ENCODE assay signal across 8 cellular contexts in genomic region chr2:201642086-201642578, GRCh38. TPM values are rescaled to one million over a fixed set of nuclear protein-coding genes. Genes with fewer than 3 reads are reported as not detected.
A peak's percentile ranks its signal among the peaks of the same experiment; 100 is the strongest.
DNase-seq lines count a peak whose midpoint lies in the region; ATAC-seq and TF ChIP-seq lines count a peak whose summit lies in the region.

No MANE protein-coding gene starts in this region.

- H3K4me3 Mint-ChIP-seq in T-cell: peak overlapping the region; percentile 90 to 93 (median 92)

- peak; percentile 85 for DNase-seq in COLO668 (lab: John Stamatoyannopoulos, UW; ENCODE audit: unreplicated experiment)
- DNase-seq in HL-60 (ENCODE audit: low read depth in 1 of 2, low spot score in 1 of 2): no peak
- DNase-seq in T-cell: peak in 3 of 34 experiments; percentile 39 to 70 (median 69)
- DNase-seq in fibroblast of the aortic adventitia (ENCODE audit: low read depth): no peak
- DNase-seq in trophoblast cell: no peak
- no peak for DNase-seq in 8988T
- DNase-seq in activated effector memory CD4-positive, alpha-beta T cell treated with Interleukin-2 at 50 U/mL for 16 hours: no peak

- no peaks in the 10 kb centered on the region for H3K9me3 Mint-ChIP-seq in T-cell

- H3K4ac ChIP-seq in trophoblast cell (ENCODE audit: low read depth, low read length): no peak overlapping the region

- no peak overlapping the region for H2BK120ac ChIP-seq in trophoblast cell (ENCODE audit: insufficient read depth, low read length, poor library complexity)

- peaks cover 5% of the 10 kb centered on the region for H3K36me3 Mint-ChIP-seq in T-cell

- peak overlapping the region; percentile 97 for H4K8ac ChIP-seq in trophoblast cell (ENCODE audit: low read depth, low read length)

- H3K4me1 ChIP-seq in trophoblast cell (ENCODE audit: control insufficient read depth in 1 of 2, insufficient read depth in 2 of 2, low read length in 2 of 2): no peaks in the 10 kb centered on the region

- no peak for TF ChIP-seq CTCF in HL-60 (IDR thresholded peaks at IDR 0.05; ENCODE audit: insufficient read depth, low read length)
- TF ChIP-seq CTCF in fibroblast of the aortic adventitia (IDR thresholded peaks at IDR 0.05; ENCODE audit: insufficient read depth, low read length): no peak

- peaks cover 12% of the 10 kb centered on the region for H3K79me1 ChIP-seq in trophoblast cell (ENCODE audit: low read length)

- CTCF ChIA-PET in T-cell (lab: Charles Lee): interaction anchor here in 1 of 2 donors (1.2 to 1.7 kb wide), 2 partner anchors 139 to 410 kb away, joined by 3 to 4 read pairs; partner anchors contain the start of gene ALS2

- no CpG with 5 or more reads among the region's 16 CpGs for WGBS in trophoblast cell (ENCODE audit: extremely low coverage, insufficient coverage, insufficient read length)

- H4K12ac ChIP-seq in trophoblast cell (ENCODE audit: low read depth, low read length): no peak overlapping the region

- H3K4me1 Mint-ChIP-seq in T-cell: peaks cover 11 to 13% (median 13%) of the 10 kb centered on the region in 3 donors

- no peaks in the 10 kb centered on the region for H3K9me3 ChIP-seq in trophoblast cell (ENCODE audit: insufficient read depth, low read depth, low read length)

- H2BK5ac ChIP-seq in trophoblast cell (ENCODE audit: low read depth, low read length, poor library complexity): peak overlapping the region; percentile 12

- ATAC-seq in GM21381 (IDR thresholded peaks at IDR 0.05; ENCODE audit: unreplicated experiment) (peak; percentile 42), T-cell (replicated peaks in 1 of 4) (peak; percentile 60 to 70 (median 65))

- no peak overlapping the region for H3K14ac ChIP-seq in trophoblast cell (ENCODE audit: low read length)

- peak overlapping the region; percentile 83 to 96 for H3K27ac Mint-ChIP-seq in T-cell

- no peak overlapping the region for H3K18ac ChIP-seq in trophoblast cell (ENCODE audit: low read length)

- H2AK5ac ChIP-seq in trophoblast cell (ENCODE audit: low read length): no peak overlapping the region

- POLR2A ChIA-PET in T-cell (lab: Charles Lee): interaction anchor here in 1 of 2 donors (0.6 kb wide), 1 partner anchor 9 kb away, joined by 3 read pairs; no protein-coding TSS in a partner anchor

- peak overlapping the region; percentile 80 for H3K27ac ChIP-seq in HL-60 (replicated peaks)
- peak overlapping the region; percentile 56 for H3K27ac ChIP-seq in trophoblast cell (ENCODE audit: low read depth, low read length)

- H4K91ac ChIP-seq in trophoblast cell (ENCODE audit: low read depth, low read length): peak overlapping the region; percentile 42

- peak overlapping the region; percentile 74 for H2AFZ ChIP-seq in trophoblast cell (ENCODE audit: insufficient read depth, low read length, poor library complexity)

- H2BK12ac ChIP-seq in trophoblast cell (ENCODE audit: low read length): no peak overlapping the region

- H3K4me3 ChIP-seq in HL-60 (replicated peaks; ENCODE audit: insufficient read depth, low read length) (peak overlapping the region; percentile 84), fibroblast of the aortic adventitia (ENCODE audit: low read depth, low read length) (peak overlapping the region; percentile 94), trophoblast cell (ENCODE audit: low read depth, low read length) (peak overlapping the region; percentile 94)

- no peaks in the 10 kb centered on the region for H3K79me2 ChIP-seq in trophoblast cell (ENCODE audit: control insufficient read depth, insufficient read depth, low read length, poor library complexity)

- H3K27me3 Mint-ChIP-seq in T-cell: no peaks in the 10 kb centered on the region

- peaks cover 0 to 4% of the 10 kb centered on the region in 2 experiments for H3K36me3 ChIP-seq in trophoblast cell (ENCODE audit: control insufficient read depth in 1 of 2, insufficient read depth in 2 of 2, low read length in 2 of 2)

- no peak overlapping the region for H3K23ac ChIP-seq in trophoblast cell (ENCODE audit: low read length)

- H3K9ac ChIP-seq in trophoblast cell (ENCODE audit: low read length): peak overlapping the region; percentile 70

- H3K4me2 ChIP-seq in trophoblast cell (ENCODE audit: low read length): peak overlapping the region; percentile 96

- H3K27me3 ChIP-seq in HL-60 (ENCODE audit: insufficient read depth, poor library complexity, severe bottlenecking): no peaks in the 10 kb centered on the region
- H3K27me3 ChIP-seq in trophoblast cell (ENCODE audit: insufficient read depth, low read length): no peaks in the 10 kb centered on the region

RNA-seq across cellular contexts. Expression of gene TMEM237, which starts 1.2 kb away (rescaled TPM):
- total RNA-seq in T-cell (10 to 100 TPM in 1 of 5 donors, 1 to 10 TPM in 4; 4.5 to 10.1 (median 7.8) TPM), fibroblast of the aortic adventitia (ENCODE audit: low replicate concordance) (21.8 and 62.8 TPM in 2 replicates)
- polyA plus RNA-seq in trophoblast cell (2013): 24.7 and 25.5 TPM in 2 replicates

RNA-seq across cellular contexts. Expression of gene MPP4, which starts 56.3 kb away (rescaled TPM):
- under 1 TPM in 1 of 5 donors, not detected in 4; 0.13 TPM for total RNA-seq in T-cell
- total RNA-seq in fibroblast of the aortic adventitia (ENCODE audit: low replicate concordance): 0.33 and 4.0 TPM in 2 replicates
- polyA plus RNA-seq in trophoblast cell (2013): 0.06 and 0.07 TPM in 2 replicates
